Comparison of ENCODE assay signal across 8 cellular contexts in the genomic region with DNA sequence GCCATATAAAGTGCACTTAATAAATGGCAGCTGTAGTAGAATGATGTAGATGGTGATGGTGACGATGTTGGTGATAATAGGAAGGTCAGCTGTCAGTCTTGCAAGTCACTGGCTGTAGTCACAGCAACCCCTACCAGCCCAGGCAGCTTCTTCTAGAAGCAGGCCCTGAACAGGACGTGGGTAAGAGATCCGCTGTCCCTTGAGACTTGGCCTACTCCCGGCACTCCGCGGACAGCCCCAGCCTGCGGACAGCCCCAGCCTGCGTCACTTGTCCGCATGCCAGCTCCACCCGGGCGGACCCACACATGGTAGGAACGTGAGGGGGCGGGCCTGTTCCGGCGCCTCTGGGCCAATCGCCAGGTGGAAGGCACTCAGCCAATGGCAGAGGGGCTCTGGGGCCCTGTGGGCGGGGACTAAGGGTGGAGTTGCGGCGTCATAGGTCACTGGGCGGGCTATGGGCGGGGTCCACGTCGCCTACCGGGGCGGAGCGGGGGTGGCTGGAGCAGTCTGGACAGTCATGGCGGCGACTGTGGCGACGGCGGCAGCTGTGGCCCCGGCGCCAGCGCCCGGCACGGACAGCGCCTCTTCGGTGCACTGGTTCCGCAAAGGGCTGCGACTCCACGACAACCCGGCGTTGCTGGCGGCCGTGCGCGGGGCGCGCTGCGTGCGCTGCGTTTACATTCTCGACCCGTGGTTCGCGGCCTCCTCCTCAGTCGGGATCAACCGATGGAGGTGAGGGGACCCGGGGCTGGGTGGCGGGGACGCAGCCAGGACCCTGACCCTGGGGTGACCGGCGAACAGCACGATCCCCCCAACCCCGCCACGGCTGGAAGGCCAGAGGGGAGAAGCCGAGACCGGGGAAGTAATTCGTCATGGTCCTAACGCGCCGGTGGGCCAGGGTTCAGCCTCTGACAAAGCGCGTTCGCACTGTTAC.
A peak's percentile ranks its signal among the peaks of the same experiment; 100 is the strongest.
DNase-seq lines count a peak whose midpoint lies in the region; ATAC-seq and TF ChIP-seq lines count a peak whose summit lies in the region.

A gene (plus strand): TSS at position 502 of the 934 bp plus-strand sequence. CDS start 16 bp downstream, at position 518.

- H3K4me1 Mint-ChIP-seq in central memory CD8-positive, alpha-beta T cell = peaks cover 55% of the 10 kb centered on the region

- no peak for TF ChIP-seq CTCF in AG09309 (IDR thresholded peaks at IDR 0.05; ENCODE audit: control insufficient read depth, insufficient read depth, low read depth, low read length, missing control alignments)

- peaks cover 9% of the 10 kb centered on the region for H3K27me3 Mint-ChIP-seq in central memory CD8-positive, alpha-beta T cell

- peaks cover 31% of the 10 kb centered on the region for H3K36me3 Mint-ChIP-seq in central memory CD8-positive, alpha-beta T cell (ENCODE audit: insufficient read depth)

- ATAC-seq in GM19025 (IDR thresholded peaks at IDR 0.05; ENCODE audit: low read depth, unreplicated experiment) (peak; percentile 94), HG03342 (IDR thresholded peaks at IDR 0.05; ENCODE audit: unreplicated experiment) (peak; percentile 86)
- ATAC-seq in central memory CD8-positive, alpha-beta T cell (replicated peaks; ENCODE audit: extremely low read depth, poor library complexity, severe bottlenecking) = peak; percentile 78

- H3K9me3 Mint-ChIP-seq in central memory CD8-positive, alpha-beta T cell = no peaks in the 10 kb centered on the region

- H3K4me3 ChIP-seq in AG09309 (ENCODE audit: control insufficient read depth, low read depth, low read length) = peak within 1 kb of the TSS; percentile 99

- DNase-seq in AG09309 (ENCODE audit: low read depth) (peak; percentile 91), NCI-H446 (lab: John Stamatoyannopoulos, UW) (peak; percentile 94 to 99), iris pigment epithelial cell (ENCODE audit: low read depth) (peak; percentile 96)
- DNase-seq in activated CD4-positive, CD25-positive, alpha-beta regulatory T cell treated with anti-CD3 and anti-CD28 coated beads, Interleukin-2, amount 50 U/mL, for 16 hours (ENCODE audit: low read depth, low spot score) = peak; percentile 99
- DNase-seq in central memory CD8-positive, alpha-beta T cell (ENCODE audit: low spot score in 2 of 2) = peak; percentile 97 to 99
- DNase-seq in stimulated activated CD4-positive, alpha-beta T cell treated with anti-CD3 and anti-CD28 coated beads, Interleukin-12 subunit alpha, Interleukin-12 subunit beta, amount 100 ng/mL, for 4 hours = peak; percentile 99

- peak within 1 kb of the TSS; percentile 82 for H3K4me3 Mint-ChIP-seq in central memory CD8-positive, alpha-beta T cell

- H3K27ac Mint-ChIP-seq in central memory CD8-positive, alpha-beta T cell (ENCODE audit: low read depth) = peak within 1 kb of the TSS; percentile 97

Comparison
In these comparisons a context has a peak if more than half of its experiments do, and no peak if none do; other contexts are left out.
1. Peak in every context shown above with its lines: DNase-seq, ATAC-seq and H3K4me3 ChIP-seq.